In the genomic region with DNA sequence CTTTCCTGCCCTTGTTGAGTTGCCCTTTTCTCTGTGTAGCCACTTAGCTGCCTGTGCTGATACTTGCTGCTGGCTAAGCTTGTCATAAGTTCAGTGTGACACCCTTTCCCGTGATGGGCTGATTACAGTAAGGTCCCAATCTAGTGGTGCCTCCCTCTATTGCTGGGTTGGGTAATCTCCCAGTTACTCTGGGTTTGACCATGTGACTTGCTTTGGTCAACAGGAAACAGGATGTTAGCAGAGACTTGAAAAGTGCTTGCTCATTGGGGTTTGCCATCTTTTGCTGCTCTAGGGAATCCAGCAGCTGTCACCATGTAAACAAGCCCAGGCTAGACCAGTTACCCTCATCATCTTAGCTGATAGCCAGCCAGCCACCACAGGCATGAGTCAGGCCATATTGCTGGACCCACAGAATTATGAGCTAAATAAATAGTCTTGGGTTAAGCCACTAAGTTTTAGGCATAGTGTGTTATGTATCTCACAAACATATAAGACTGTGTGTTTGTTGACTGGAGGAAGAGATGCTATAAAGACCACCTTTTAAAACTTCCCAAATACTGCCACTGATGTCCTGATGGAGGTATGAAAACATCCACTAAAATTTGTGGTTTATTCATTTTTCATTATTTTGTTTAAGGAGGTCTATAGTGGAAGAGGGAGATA, we compare ENCODE assay signal across 8 cellular contexts. TPM values are rescaled to one million over a fixed set of nuclear protein-coding genes. Genes with fewer than 3 reads are reported as not detected.
DNase-seq lines count a peak whose midpoint lies in the region; ATAC-seq and TF ChIP-seq lines count a peak whose summit lies in the region.

No MANE protein-coding gene starts in this region.

- H3K27me3 ChIP-seq in testis, result no peaks in the 10 kb centered on the region

- in situ Hi-C loops in astrocyte of the cerebellum (cut with HindIII; ENCODE audit: low sequenced_read_pairs), result no loop called here

- peak overlapping the region in 5 of 10 donors; percentile 0 to 60 (median 6) for H3K27ac Mint-ChIP-seq in naive thymus-derived CD8-positive, alpha-beta T cell

- no peak overlapping the region for H3K4me3 ChIP-seq in astrocyte of the cerebellum (ENCODE audit: low read depth, low read length)
- no peak overlapping the region for H3K4me3 ChIP-seq in testis

- no peaks in the 10 kb centered on the region for H3K36me3 ChIP-seq in testis (ENCODE audit: low read depth, missing control alignments)

- POLR2A ChIA-PET in naive thymus-derived CD8-positive, alpha-beta T cell (lab: Charles Lee), result no interaction called here

- WGBS in testis, 2 donors, result 73 to 75% methylated on average over 1 of the region's 1 CpG

- no peak for TF ChIP-seq POLR2A in testis (IDR thresholded peaks at IDR 0.05)

- no peaks in the 10 kb centered on the region for H3K9me3 ChIP-seq in testis

- ATAC-seq in GM21529 (IDR thresholded peaks at IDR 0.05; ENCODE audit: unreplicated experiment) (peak; percentile 51), HG03439 (IDR thresholded peaks at IDR 0.05; ENCODE audit: unreplicated experiment) (no peak)
- peak; percentile 52 to 89 for ATAC-seq in naive thymus-derived CD8-positive, alpha-beta T cell

- DNase-seq in DMS 273 treated with DMSO at 0.1 percent for 48 hours (lab: John Stamatoyannopoulos, UW) (peak; percentile 47), NCI-H2171 treated with DMSO at 0.1 percent for 48 hours (lab: John Stamatoyannopoulos, UW) (peak; percentile 54), astrocyte of the cerebellum (ENCODE audit: low read depth) (peak; percentile 6), testis (no peak)
- DNase-seq in naive thymus-derived CD8-positive, alpha-beta T cell, result peak in 2 of 10 donors; percentile 10 to 25
- DNase-seq in activated CD4-positive, CD25-positive, alpha-beta regulatory T cell treated with anti-CD3 and anti-CD28 coated beads, Interleukin-2, amount 50 U/mL, for 72 hours, result no peak

- peaks cover 11 to 14% (median 13%) of the 10 kb centered on the region in 5 donors for H3K27me3 Mint-ChIP-seq in naive thymus-derived CD8-positive, alpha-beta T cell

- no peaks in the 10 kb centered on the region for H3K4me1 ChIP-seq in testis

- peaks cover 0 to 19% (median 2%) of the 10 kb centered on the region in 3 donors for H3K36me3 Mint-ChIP-seq in naive thymus-derived CD8-positive, alpha-beta T cell

- intact Hi-C loops in testis (cut with DNase I; ENCODE audit: low total_unique reads), result no loop called here

- H3K4me1 Mint-ChIP-seq in naive thymus-derived CD8-positive, alpha-beta T cell, result peaks cover 7 to 12% (median 9%) of the 10 kb centered on the region in 4 donors

- no peak for TF ChIP-seq CTCF in astrocyte of the cerebellum (IDR thresholded peaks at IDR 0.05; ENCODE audit: low read depth, low read length, missing control alignments)
- TF ChIP-seq CTCF in testis (IDR thresholded peaks at IDR 0.05), result no peak

- H3K4me3 Mint-ChIP-seq in naive thymus-derived CD8-positive, alpha-beta T cell, result no peak overlapping the region

- H3K9me3 Mint-ChIP-seq in naive thymus-derived CD8-positive, alpha-beta T cell, result peaks cover 0 to 25% (median 9%) of the 10 kb centered on the region in 9 donors

- no peak overlapping the region for H3K27ac ChIP-seq in testis

RNA-seq across cellular contexts. Expression of a gene that starts 4.0 kb away (rescaled TPM):
- not detected for total RNA-seq in naive thymus-derived CD8-positive, alpha-beta T cell
- polyA plus RNA-seq in naive thymus-derived CD8-positive, alpha-beta T cell, result not detected
- under 1 TPM; 0.31 to 0.55 TPM for total RNA-seq in testis
- polyA plus RNA-seq in testis (ENCODE audit: insufficient read depth, low read depth, low replicate concordance), result 0.46 TPM

Comparison
In these comparisons a context has a peak if more than half of its experiments do, and no peak if none do; other contexts are left out.
1. DNase-seq: peak in DMS 273 treated with DMSO at 0.1 percent for 48 hours (single experiment), NCI-H2171 treated with DMSO at 0.1 percent for 48 hours (single experiment) and astrocyte of the cerebellum (single experiment); none in testis (single experiment) and activated CD4-positive, CD25-positive, alpha-beta regulatory T cell treated with anti-CD3 and anti-CD28 coated beads, Interleukin-2, amount 50 U/mL, for 72 hours (single experiment).